ENCODE assay signal across 24 cellular contexts in the genomic region with DNA sequence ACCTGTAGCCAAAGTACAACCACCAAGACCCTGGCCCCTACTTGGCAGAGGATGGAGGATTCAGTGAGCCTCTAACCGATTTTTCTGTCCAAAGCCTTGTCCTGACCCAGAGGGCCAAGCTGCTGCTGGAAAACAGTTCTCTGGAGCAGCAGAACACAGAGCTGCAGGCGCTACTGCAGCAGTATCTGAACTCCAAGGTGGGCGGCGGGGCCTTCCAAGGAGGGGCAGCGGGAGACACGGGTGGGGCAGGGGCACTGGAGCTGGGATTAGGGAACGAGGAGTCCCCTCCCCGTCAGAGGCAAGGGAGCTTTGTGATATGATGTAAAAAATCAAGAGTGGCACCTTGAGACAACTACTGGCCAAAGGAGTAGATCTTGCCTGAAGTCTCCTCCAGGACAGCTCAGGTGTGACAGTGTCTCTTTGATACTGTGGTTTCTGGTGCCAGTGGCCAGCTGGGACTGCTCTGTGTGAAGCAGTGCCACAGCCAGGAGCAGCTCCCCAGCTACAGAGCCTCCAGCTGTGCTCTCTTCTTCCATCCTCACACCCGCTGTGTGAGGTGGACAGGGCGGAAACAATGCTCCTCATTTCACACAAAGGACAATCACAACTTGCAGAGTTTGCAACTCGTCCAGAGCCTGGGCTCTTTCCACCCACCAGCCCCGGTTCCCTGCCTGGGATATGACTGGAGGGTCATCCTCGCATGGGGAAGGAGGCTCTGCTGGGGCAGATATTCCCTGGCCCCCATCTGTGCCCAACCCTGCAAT. TPM values are rescaled to one million over a fixed set of nuclear protein-coding genes. Genes with fewer than 3 reads are reported as not detected.
DNase-seq lines count a peak whose midpoint lies in the region; ATAC-seq and TF ChIP-seq lines count a peak whose summit lies in the region.
"Had no signal": no experiment of that assay in that cellular context is flagged by ENCODE, and none has a peak within 500 bp of the region (broad histone marks: within the 10 kb centered on the region; RNA-seq: fewer than 3 reads in every experiment).

No MANE protein-coding gene starts in this region.

- peaks cover 12% of the 10 kb centered on the region for H3K27me3 Mint-ChIP-seq in chondrocyte (ENCODE audit: low read depth)
- H3K27me3 Mint-ChIP-seq: activated CD4-positive, alpha-beta T cell treated with anti-CD3 and anti-CD28 coated beads for 36 hours; activated naive CD8-positive, alpha-beta T cell treated with anti-CD3 and anti-CD28 coated beads, Interleukin-2, amount 50 U/mL, for 24 hours had no signal

- H3K36me3 Mint-ChIP-seq in chondrocyte (ENCODE audit: low read depth): peaks cover 3% of the 10 kb centered on the region
- H3K36me3 Mint-ChIP-seq: CD4-positive, alpha-beta memory T cell; natural killer cell treated with Interleukin-12 subunit alpha and Interleukin-12 subunit beta and Interleukin-15 and Interleukin-18, amount 100 ng/mL, for 72 hours had no signal

- no peak for TF ChIP-seq CTCF in neutrophil (IDR thresholded peaks at IDR 0.05)
- no peak for TF ChIP-seq CTCF in chondrocyte (IDR thresholded peaks at IDR 0.05)

- intact Hi-C loops in left cardiac atrium (cut with DNase I): no loop called here

- H3K4me3 Mint-ChIP-seq in chondrocyte (ENCODE audit: unreplicated experiment): no peak overlapping the region
- H3K4me3 Mint-ChIP-seq: activated CD4-positive, alpha-beta T cell treated with anti-CD3 and anti-CD28 coated beads for 36 hours; activated naive CD8-positive, alpha-beta T cell treated with anti-CD3 and anti-CD28 coated beads, Interleukin-2, amount 50 U/mL, for 24 hours; CD4-positive, alpha-beta memory T cell; natural killer cell treated with Interleukin-12 subunit alpha and Interleukin-12 subunit beta and Interleukin-15 and Interleukin-18, amount 100 ng/mL, for 72 hours had no signal

- peak overlapping the region; percentile 93 for H3K27ac ChIP-seq in neutrophil
- H3K27ac ChIP-seq: foreskin keratinocyte, tibial nerve had no signal

- no peak for TF ChIP-seq POLR2A in GM18505 (IDR thresholded peaks at IDR 0.05; ENCODE audit: borderline replicate concordance, extremely low read depth, insufficient read depth, insufficient read length)

- H3K4me1 ChIP-seq in neutrophil (ENCODE audit: control insufficient read depth in 1 of 2, insufficient read depth in 1 of 2, low read depth in 1 of 2, low read length in 1 of 2): peaks cover 69 to 80% of the 10 kb centered on the region in 2 experiments
- H3K4me1 ChIP-seq: breast epithelium, foreskin keratinocyte had no signal

- H3K4me3 ChIP-seq in neutrophil (ENCODE audit: low read depth in 1 of 2, low read length in 1 of 2): peak overlapping the region; percentile 52 to 62
- H3K4me3 ChIP-seq: breast epithelium, tibial nerve had no signal

- H3K9me3 ChIP-seq in neutrophil: no peaks in the 10 kb centered on the region
- H3K9me3 ChIP-seq: breast epithelium, tibial nerve had no signal

- DNase-seq in COR-L47 (lab: John Stamatoyannopoulos, UW) (peak; percentile 42), NCI-H146 treated with DMSO at 0.1 percent for 48 hours (lab: John Stamatoyannopoulos, UW; ENCODE audit: unreplicated experiment) (peak; percentile 49), left cardiac atrium (no peak), chondrocyte (ENCODE audit: low spot score) (no peak)
- DNase-seq: activated CD4-positive, alpha-beta T cell treated with anti-CD3 and anti-CD28 coated beads for 36 hours; activated naive CD8-positive, alpha-beta T cell treated with anti-CD3 and anti-CD28 coated beads, Interleukin-2, amount 50 U/mL, for 24 hours; CD4-positive, alpha-beta memory T cell; DMS53; foreskin keratinocyte; mesendoderm; NCI-H1092 treated with DMSO at 0.1 percent for 48 hours; NCI-H524; stimulated activated CD4-positive, alpha-beta T cell treated with anti-CD3 and anti-CD28 coated beads, Interleukin-2, amount 100 ng/mL, for 24 hours; stimulated activated naive CD4-positive, alpha-beta T cell had no signal

- H3K4me1 Mint-ChIP-seq in chondrocyte (ENCODE audit: low read depth): no peaks in the 10 kb centered on the region
- H3K4me1 Mint-ChIP-seq: activated CD4-positive, alpha-beta T cell treated with anti-CD3 and anti-CD28 coated beads for 36 hours; activated naive CD8-positive, alpha-beta T cell treated with anti-CD3 and anti-CD28 coated beads, Interleukin-2, amount 50 U/mL, for 24 hours had no signal

- ATAC-seq in left cardiac atrium (peak; percentile 53 to 60), GM18505 (IDR thresholded peaks at IDR 0.05; ENCODE audit: unreplicated experiment) (no peak), GM21717 (IDR thresholded peaks at IDR 0.05; ENCODE audit: unreplicated experiment) (no peak), GM19023 (IDR thresholded peaks at IDR 0.05; ENCODE audit: unreplicated experiment) (no peak)
- ATAC-seq: activated CD4-positive, alpha-beta T cell treated with anti-CD3 and anti-CD28 coated beads for 36 hours; activated naive CD8-positive, alpha-beta T cell treated with anti-CD3 and anti-CD28 coated beads, Interleukin-2, amount 50 U/mL, for 24 hours; foreskin keratinocyte had no signal

- no peak overlapping the region for H3K27ac Mint-ChIP-seq in chondrocyte (ENCODE audit: unreplicated experiment)
- H3K27ac Mint-ChIP-seq: activated CD4-positive, alpha-beta T cell treated with anti-CD3 and anti-CD28 coated beads for 36 hours; activated naive CD8-positive, alpha-beta T cell treated with anti-CD3 and anti-CD28 coated beads, Interleukin-2, amount 50 U/mL, for 24 hours; activated T-helper 2 cell treated with anti-CD3 and anti-CD28 coated beads, Interferon-gamma antibody, Interleukin-2, Interleukin-4, amounts not matched to agents 10 μg/mL and 5 μg/mL and 100 μg/mL, durations not matched to agents 14 hours and 24 hours and 36 hours; CD4-positive, alpha-beta memory T cell; natural killer cell treated with Interleukin-12 subunit alpha and Interleukin-12 subunit beta and Interleukin-15 and Interleukin-18, amount 100 ng/mL, for 72 hours had no signal

- H3K36me3 ChIP-seq in neutrophil: no peaks in the 10 kb centered on the region
- H3K36me3 ChIP-seq: breast epithelium, tibial nerve had no signal

- peaks cover 6% of the 10 kb centered on the region for H3K9me3 Mint-ChIP-seq in chondrocyte (ENCODE audit: low read depth)
- H3K9me3 Mint-ChIP-seq: activated naive CD8-positive, alpha-beta T cell treated with anti-CD3 and anti-CD28 coated beads, Interleukin-2, amount 50 U/mL, for 24 hours; activated T-helper 2 cell treated with anti-CD3 and anti-CD28 coated beads, Interferon-gamma antibody, Interleukin-2, Interleukin-4, amounts not matched to agents 10 μg/mL and 5 μg/mL and 100 μg/mL, durations not matched to agents 14 hours and 24 hours and 36 hours; natural killer cell treated with Interleukin-12 subunit alpha and Interleukin-12 subunit beta and Interleukin-15 and Interleukin-18, amount 100 ng/mL, for 72 hours had no signal

- H3K27me3 ChIP-seq in neutrophil: no peaks in the 10 kb centered on the region
- H3K27me3 ChIP-seq: breast epithelium, tibial nerve had no signal

RNA-seq across cellular contexts. Expression of a gene that starts 22.7 kb away (rescaled TPM):
- total RNA-seq in left cardiac atrium (under 1 TPM in 1 of 2 donors, not detected in 1; 0.18 TPM), chondrocyte (not detected in 3 replicates)
- total RNA-seq: foreskin keratinocyte, H4, kidney epithelial cell had no signal

RNA-seq across cellular contexts. Expression of a gene that starts 53.5 kb away (rescaled TPM):
- total RNA-seq in left cardiac atrium (not detected), chondrocyte (0.17 TPM in 1 of 3 replicates, not detected in the others)
- total RNA-seq: activated CD4-positive, alpha-beta T cell treated with anti-CD3 and anti-CD28 coated beads for 36 hours; activated T-helper 2 cell treated with anti-CD3 and anti-CD28 coated beads, Interferon-gamma antibody, Interleukin-2, Interleukin-4, amounts not matched to agents 10 μg/mL and 5 μg/mL and 100 μg/mL, durations not matched to agents 14 hours and 24 hours and 36 hours; breast epithelium; CD4-positive, alpha-beta memory T cell; foreskin keratinocyte; H4; natural killer cell treated with Interleukin-12 subunit alpha and Interleukin-12 subunit beta and Interleukin-15 and Interleukin-18, amount 100 ng/mL, for 72 hours had no signal

Comparison
In these comparisons a context has a peak if more than half of its experiments do, and no peak if none do; other contexts are left out.
1. DNase-seq: peak in COR-L47 (single experiment) and NCI-H146 treated with DMSO at 0.1 percent for 48 hours (single experiment); none in left cardiac atrium (single experiment) and chondrocyte (single experiment).
2. ATAC-seq: peak in left cardiac atrium (2 of 2); none in GM18505 (single experiment), GM21717 (single experiment) and GM19023 (single experiment).